Comparison of ENCODE assay signal across 10 cellular contexts in genomic region chr19:3389876-3390361, GRCh38. TPM values are rescaled to one million over a fixed set of nuclear protein-coding genes. Genes with fewer than 3 reads are reported as not detected.
DNase-seq lines count a peak whose midpoint lies in the region; ATAC-seq and TF ChIP-seq lines count a peak whose summit lies in the region.
"Had no signal": no experiment of that assay in that cellular context is flagged by ENCODE, and none has a peak within 500 bp of the region (broad histone marks: within the 10 kb centered on the region; RNA-seq: fewer than 3 reads in every experiment).

No MANE protein-coding gene starts in this region.

- no peak overlapping the region for H3K4me3 ChIP-seq in lung

- no peaks in the 10 kb centered on the region for H3K27me3 ChIP-seq in lung (ENCODE audit: control insufficient read depth, insufficient read depth)

- intact Hi-C loops in Right ventricle myocardium superior (cut with DNase I) (no loop called here), cardiac septum (cut with DNase I) (loop anchor here (10.0 kb wide), 1 partner anchor 555 kb away; no protein-coding TSS in a partner anchor)

- H3K27ac ChIP-seq in caudate nucleus (ENCODE audit: low read depth, low read length) (peak overlapping the region; percentile 11), lung (ENCODE audit: low read depth in 1 of 2, low read length in 1 of 2) (peak overlapping the region; percentile 55 to 84)

- WGBS in lung, 2 donors, result 67 to 74% methylated on average over 17 of the region's 17 CpGs

- peaks cover 0 to 29% of the 10 kb centered on the region in 2 donors for H3K4me1 ChIP-seq in lung (ENCODE audit: control insufficient read depth in 2 of 2, insufficient read depth in 2 of 2, low read length in 2 of 2)

- H3K36me3 ChIP-seq in lung (ENCODE audit: control insufficient read depth in 2 of 2, insufficient read depth in 2 of 2, low read length in 2 of 2), result peaks cover 0 to 15% of the 10 kb centered on the region in 2 donors

- peak; percentile 57 for DNase-seq in Right ventricle myocardium superior
- DNase-seq in cardiac septum (ENCODE audit: low spot score), result no peak
- DNase-seq in caudate nucleus (lab: John Stamatoyannopoulos, UW), result no peak
- no peak for DNase-seq in lung (ENCODE audit: low spot score)
- DNase-seq in NCI-H1436 (lab: John Stamatoyannopoulos, UW), result no peak
- DNase-seq: activated CD4-positive, alpha-beta T cell treated with anti-CD3 and anti-CD28 coated beads, Interleukin-2, amount 50 U/mL, for 1 hour; naive B cell had no signal

- ATAC-seq in Right ventricle myocardium superior (ENCODE audit: poor library complexity), result no peak
- no peak for ATAC-seq in lung (ENCODE audit: insufficient read depth, low FRiP score)
- ATAC-seq in HG02973 (IDR thresholded peaks at IDR 0.05; ENCODE audit: unreplicated experiment), result no peak
- ATAC-seq in GM21619 (IDR thresholded peaks at IDR 0.05; ENCODE audit: unreplicated experiment), result no peak
- no peak for ATAC-seq in GM18502 (IDR thresholded peaks at IDR 0.05; ENCODE audit: poor library complexity, unreplicated experiment)

- H3K9me3 ChIP-seq in lung (ENCODE audit: control insufficient read depth in 2 of 2, insufficient read depth in 1 of 2, low read length in 1 of 2), result no peaks in the 10 kb centered on the region

- no peak for TF ChIP-seq CTCF in lung (IDR thresholded peaks at IDR 0.05; ENCODE audit: control extremely low read depth, extremely low read depth)

RNA-seq across cellular contexts. Expression of gene NFIC, which starts 23.5 kb away (rescaled TPM):
- total RNA-seq in Right ventricle myocardium superior (153 TPM), cardiac septum (178 TPM), lung (100 to 1,000 TPM in 1 of 2 donors, 10 to 100 TPM in 1; 43.9 to 208 TPM)
- polyA plus RNA-seq in lung, result 10 to 100 TPM; 40.4 to 55.6 TPM
